ENCODE assay signal across 8 cellular contexts in the genomic region with DNA sequence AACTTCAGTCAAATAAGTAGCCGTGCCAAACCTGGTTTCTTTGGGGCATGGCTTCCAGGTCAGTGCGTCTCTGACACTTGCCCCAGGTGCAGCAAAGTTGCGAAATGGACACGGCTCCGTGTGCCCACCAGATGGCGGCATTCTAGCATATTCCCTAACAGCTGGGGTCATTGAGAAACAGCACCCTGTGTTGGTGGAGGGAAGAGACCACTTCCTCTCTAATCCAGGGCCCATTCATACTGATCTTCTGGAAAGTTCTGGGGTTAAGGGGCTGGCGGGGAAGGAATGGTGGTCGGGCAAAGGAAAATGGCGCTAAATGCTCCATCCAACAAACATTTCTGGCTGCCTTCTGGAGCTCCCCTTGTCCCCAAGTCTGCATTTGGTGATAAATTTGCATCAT.
DNase-seq lines count a peak whose midpoint lies in the region; ATAC-seq and TF ChIP-seq lines count a peak whose summit lies in the region.

No MANE protein-coding gene starts in this region.

- peaks cover 5% of the 10 kb centered on the region for H3K27me3 Mint-ChIP-seq in GM23338 (ENCODE audit: insufficient read depth, low read depth, poor library complexity)
- H3K27me3 Mint-ChIP-seq in activated T-cell treated with anti-CD3 and anti-CD28 coated beads, Interleukin-2, amount 50 U/mL, for 72 hours (ENCODE audit: low read depth), result peaks cover 21% of the 10 kb centered on the region

- H3K4me1 ChIP-seq in GM23338 (ENCODE audit: insufficient read depth), result no peaks in the 10 kb centered on the region
- H3K4me1 ChIP-seq in NT2/D1 (ENCODE audit: insufficient read depth, insufficient read length), result no peaks in the 10 kb centered on the region
- peaks cover 26% of the 10 kb centered on the region for H3K4me1 ChIP-seq in osteoblast (ENCODE audit: insufficient read depth, low read length)

- H3K9me3 ChIP-seq in NT2/D1 (ENCODE audit: insufficient read depth, low read length) (no peaks in the 10 kb centered on the region), osteoblast (ENCODE audit: low read depth, low read length) (no peaks in the 10 kb centered on the region)

- H2AFZ ChIP-seq in GM23338, result no peak overlapping the region
- no peak overlapping the region for H2AFZ ChIP-seq in osteoblast (ENCODE audit: low read length)

- H4K20me1 ChIP-seq in GM23338 (replicated peaks; ENCODE audit: insufficient read depth), result peaks cover 15% of the 10 kb centered on the region
- no peaks in the 10 kb centered on the region for H4K20me1 ChIP-seq in osteoblast (ENCODE audit: insufficient read depth, low read length)

- H3K27me3 ChIP-seq in GM23338 (ENCODE audit: insufficient read depth) (no peaks in the 10 kb centered on the region), NT2/D1 (ENCODE audit: insufficient read depth, insufficient read length) (no peaks in the 10 kb centered on the region), osteoblast (ENCODE audit: insufficient read depth, low read length) (no peaks in the 10 kb centered on the region)

- no peaks in the 10 kb centered on the region for H3K9me3 Mint-ChIP-seq in GM23338
- no peaks in the 10 kb centered on the region for H3K9me3 Mint-ChIP-seq in activated T-cell treated with anti-CD3 and anti-CD28 coated beads, Interleukin-2, amount 50 U/mL, for 72 hours

- no peaks in the 10 kb centered on the region for H3K4me1 Mint-ChIP-seq in GM23338
- no peaks in the 10 kb centered on the region for H3K4me1 Mint-ChIP-seq in activated T-cell treated with anti-CD3 and anti-CD28 coated beads, Interleukin-2, amount 50 U/mL, for 72 hours (ENCODE audit: low read depth)

- H3K27ac Mint-ChIP-seq in GM23338, result no peak overlapping the region
- no peak overlapping the region for H3K27ac Mint-ChIP-seq in activated T-cell treated with anti-CD3 and anti-CD28 coated beads, Interleukin-2, amount 50 U/mL, for 72 hours

- TF ChIP-seq CTCF in GM23338 (conservative IDR thresholded peaks at IDR 0.05; ENCODE audit: low read depth in 2 of 2), result peak; percentile 86 to 92
- peak; percentile 79 for TF ChIP-seq CTCF in fibroblast of villous mesenchyme (IDR thresholded peaks at IDR 0.05; ENCODE audit: insufficient read depth, low read depth, low read length)
- TF ChIP-seq CTCF in osteoblast (IDR thresholded peaks at IDR 0.05; ENCODE audit: extremely low read depth, low read depth, low read length), result peak; percentile 78

- ATAC-seq in GM23338 (peak; percentile 95), HG02798 (IDR thresholded peaks at IDR 0.05; ENCODE audit: poor library complexity, unreplicated experiment) (no peak), HG02759 (IDR thresholded peaks at IDR 0.05; ENCODE audit: unreplicated experiment) (no peak)
- peak in 1 of 2 donors; percentile 47 for ATAC-seq in activated T-cell treated with anti-CD3 and anti-CD28 coated beads, Interleukin-2, amount 50 U/mL, for 72 hours (replicated peaks in 1 of 2)

- H3K27ac ChIP-seq in GM23338 (ENCODE audit: low read depth) (no peak overlapping the region), osteoblast (ENCODE audit: low read depth, low read length) (no peak overlapping the region)

- peaks cover 6% of the 10 kb centered on the region; the same call in 1 of the 2 replicates for H3K9me2 ChIP-seq in GM23338 (ENCODE audit: insufficient read depth)

- H3K36me3 ChIP-seq in GM23338 (ENCODE audit: insufficient read depth), result no peaks in the 10 kb centered on the region
- H3K36me3 ChIP-seq in NT2/D1 (ENCODE audit: insufficient read depth, insufficient read length, low read length), result no peaks in the 10 kb centered on the region
- no peaks in the 10 kb centered on the region for H3K36me3 ChIP-seq in osteoblast (ENCODE audit: insufficient read depth, low read length)

- H3K4me3 Mint-ChIP-seq in GM23338, result no peak overlapping the region
- no peak overlapping the region for H3K4me3 Mint-ChIP-seq in activated T-cell treated with anti-CD3 and anti-CD28 coated beads, Interleukin-2, amount 50 U/mL, for 72 hours

- DNase-seq in Ammon's horn (ENCODE audit: low spot score) (peak; percentile 62), GM23338 (ENCODE audit: low spot score) (peak; percentile 90), NT2/D1 (ENCODE audit: low read depth, low spot score) (peak; percentile 36), fibroblast of villous mesenchyme (ENCODE audit: low read depth) (peak; percentile 86), osteoblast (ENCODE audit: insufficient read length, low spot score, missing footprints) (peak; percentile 92)
- peak; percentile 52 to 55 for DNase-seq in activated T-cell treated with anti-CD3 and anti-CD28 coated beads, Interleukin-2, amount 50 U/mL, for 72 hours

- H3F3A ChIP-seq in GM23338 (replicated peaks; ENCODE audit: low read depth), result no peaks in the 10 kb centered on the region

- no peak overlapping the region for H3K9ac ChIP-seq in NT2/D1 (ENCODE audit: insufficient read length, low read depth)

- H3K79me2 ChIP-seq in GM23338 (replicated peaks; ENCODE audit: insufficient read depth) (no peaks in the 10 kb centered on the region), osteoblast (ENCODE audit: insufficient read depth, low read length) (no peaks in the 10 kb centered on the region)

- no peaks in the 10 kb centered on the region; the same call in 2 of the 3 replicates for H3K36me3 Mint-ChIP-seq in GM23338 (ENCODE audit: low read depth)
- no peaks in the 10 kb centered on the region for H3K36me3 Mint-ChIP-seq in activated T-cell treated with anti-CD3 and anti-CD28 coated beads, Interleukin-2, amount 50 U/mL, for 72 hours (ENCODE audit: insufficient read depth in 2 of 2)

- no peak overlapping the region for H3K4me2 ChIP-seq in GM23338
- no peak overlapping the region for H3K4me2 ChIP-seq in osteoblast (ENCODE audit: insufficient read depth, low read length)

- no peak overlapping the region for H3K4me3 ChIP-seq in GM23338
- H3K4me3 ChIP-seq in NT2/D1 (ENCODE audit: insufficient read length, low read depth), result no peak overlapping the region
- H3K4me3 ChIP-seq in fibroblast of villous mesenchyme (ENCODE audit: low read depth, low read length), result no peak overlapping the region
- H3K4me3 ChIP-seq in osteoblast (ENCODE audit: insufficient read depth, low read length), result no peak overlapping the region

TF ChIP-seq in GM23338, 12 proteins besides CTCF, POLR2A, EP300 and RAD21:
- TF ChIP-seq NANOG (IDR thresholded peaks at IDR 0.05; ENCODE audit: borderline replicate concordance) (no peak), ZNF462 (CRISPR knock-in tag; IDR thresholded peaks at IDR 0.05) (0 out of 2 replicates have a peak, but pooled peaks have one; percentile 39)

Comparison
In these comparisons a context has a peak if more than half of its experiments do, and no peak if none do; other contexts are left out.
1. DNase-seq: peak in every context shown above with its lines; median percentile 92 in osteoblast; 90 in GM23338; 86 in fibroblast of villous mesenchyme; 62 in Ammon's horn; 54 in activated T-cell treated with anti-CD3 and anti-CD28 coated beads, Interleukin-2, amount 50 U/mL, for 72 hours; 36 in NT2/D1.